Comparison of ENCODE assay signal across 1 cellular context in genomic region chr13:101178394-101178793, GRCh38.
TF ChIP-seq lines count a peak whose summit lies in the region.

No MANE protein-coding gene starts in this region.

TF ChIP-seq in IMR-90, 13 proteins besides CTCF, POLR2A, EP300 and RAD21 (continued from another document):
- TF ChIP-seq RFX5 (IDR thresholded peaks at IDR 0.05; ENCODE audit: low read depth, low read length) (no peak), RCOR1 (IDR thresholded peaks at IDR 0.05; ENCODE audit: insufficient replicate concordance, low read length) (no peak), MAFK (IDR thresholded peaks at IDR 0.05; ENCODE audit: low read depth, low read length) (no peak), CHD1 (IDR thresholded peaks at IDR 0.05; ENCODE audit: low read depth, low read length) (no peak)
